In the genomic region with DNA sequence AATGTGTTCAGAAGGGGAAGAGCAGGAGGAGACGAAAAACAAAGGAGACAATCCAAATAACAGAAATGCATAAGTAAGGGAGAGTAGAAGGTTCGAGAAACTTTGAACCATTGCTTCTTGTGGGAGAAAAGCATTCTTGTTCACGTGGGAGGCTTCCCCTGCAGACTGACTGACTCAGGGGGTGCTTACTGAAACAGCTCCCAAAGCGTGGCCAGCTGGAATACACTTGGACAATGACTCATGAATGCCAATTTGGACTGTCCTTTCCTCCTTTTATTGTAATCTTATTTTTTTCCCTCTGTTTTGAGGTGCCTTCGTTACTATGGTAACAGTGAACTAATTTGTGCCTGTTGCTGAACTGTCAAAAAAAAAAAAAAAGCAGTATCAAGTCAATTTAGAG, we compare ENCODE assay signal across 13 cellular contexts.
A peak's percentile ranks its signal among the peaks of the same experiment; 100 is the strongest.
DNase-seq lines count a peak whose midpoint lies in the region; ATAC-seq and TF ChIP-seq lines count a peak whose summit lies in the region.
"Had no signal": no experiment of that assay in that cellular context is flagged by ENCODE, and none has a peak within 500 bp of the region (broad histone marks: within the 10 kb centered on the region; RNA-seq: fewer than 3 reads in every experiment).

No MANE protein-coding gene starts in this region.

- BruUV-seq in mammary epithelial cell (replicated peaks; lab: Mats Ljungman, UMichigan): no TSS peak

- intact Hi-C loops in mammary epithelial cell (cut with micrococcal nuclease) (loop anchor here (10.0 kb wide), 1 partner anchor 266 kb away; no protein-coding TSS in a partner anchor), left lung (cut with DNase I) (loop anchor here in 1 of 2 donors (10.0 kb wide), 1 partner anchor 396 kb away; no protein-coding TSS in a partner anchor)

- POLR2A ChIA-PET in GM10248 (lab: Yijun Ruan, JAX): no interaction called here

- ATAC-seq in left lung (peak; percentile 38), HG02642 (IDR thresholded peaks at IDR 0.05; ENCODE audit: poor library complexity, unreplicated experiment) (no peak)
- ATAC-seq: CD8-positive, alpha-beta T cell; GM23338 had no signal

- H3K4me1 Mint-ChIP-seq in activated naive CD8-positive, alpha-beta T cell treated with anti-CD3 and anti-CD28 coated beads for 36 hours: peaks cover 2% of the 10 kb centered on the region

- TF ChIP-seq CTCF in mammary epithelial cell (conservative IDR thresholded peaks at IDR 0.05 in 1 of 2, IDR thresholded peaks at IDR 0.05 in 1 of 2; ENCODE audit: extremely low read depth in 1 of 2, insufficient read depth in 1 of 2, low read depth in 1 of 2, low read length in 2 of 2): no peak
- TF ChIP-seq CTCF in left lung (IDR thresholded peaks at IDR 0.05): no peak
- no peak for TF ChIP-seq CTCF in GM10248 (IDR thresholded peaks at IDR 0.05; ENCODE audit: control extremely low read depth, extremely low read depth, low read depth, missing control alignments)

- in situ Hi-C loops in mammary epithelial cell (cut with MboI; ENCODE audit: low sequenced_read_pairs in 2 of 2): loop anchor here (25.0 kb wide), 3 partner anchors 394 to 1406 kb away; no protein-coding TSS in a partner anchor

- no peaks in the 10 kb centered on the region for H3K36me3 ChIP-seq in mammary epithelial cell (ENCODE audit: insufficient read depth, low read length)
- H3K36me3 ChIP-seq in left lung: no peaks in the 10 kb centered on the region

- no peak overlapping the region for H3K27ac ChIP-seq in mammary epithelial cell (ENCODE audit: insufficient read depth, low read depth, low read length)
- no peak overlapping the region for H3K27ac ChIP-seq in left lung

- H3K4me3 Mint-ChIP-seq in activated naive CD8-positive, alpha-beta T cell treated with anti-CD3 and anti-CD28 coated beads for 36 hours: no peak overlapping the region
- H3K4me3 Mint-ChIP-seq: CD8-positive, alpha-beta T cell; GM23338; memory B cell had no signal

- dilution Hi-C loops in mammary epithelial cell (cut with HindIII; ENCODE audit: low sequenced_read_pairs): no loop called here

- H4K20me1 ChIP-seq in mammary epithelial cell (ENCODE audit: insufficient read depth, low read length): no peaks in the 10 kb centered on the region

- 26% methylated on average over 4 of the region's 5 CpGs for WGBS in mammary epithelial cell (ENCODE audit: low coverage, missing lambda C conversion rate)

- H3K4me3 ChIP-seq in mammary epithelial cell (replicated peaks in 1 of 3; ENCODE audit: insufficient read depth in 1 of 3, low read depth in 2 of 3, low read length in 3 of 3) (no peak overlapping the region), left lung (no peak overlapping the region)
- H3K4me3 ChIP-seq: GM23338 had no signal

- no peaks in the 10 kb centered on the region for H3K9me3 ChIP-seq in mammary epithelial cell (replicated peaks; ENCODE audit: insufficient read depth, low read length)
- H3K9me3 ChIP-seq in left lung: no peaks in the 10 kb centered on the region

- H3K9ac ChIP-seq in mammary epithelial cell (ENCODE audit: insufficient read depth, low read length): no peak overlapping the region

- no peaks in the 10 kb centered on the region for H3K79me2 ChIP-seq in mammary epithelial cell (ENCODE audit: insufficient read depth, low read length)

- no peaks in the 10 kb centered on the region for H3K36me3 Mint-ChIP-seq in activated naive CD8-positive, alpha-beta T cell treated with anti-CD3 and anti-CD28 coated beads for 36 hours
- H3K36me3 Mint-ChIP-seq: CD8-positive, alpha-beta T cell; memory B cell had no signal

- peaks cover 3% of the 10 kb centered on the region for H3K4me1 ChIP-seq in mammary epithelial cell (ENCODE audit: insufficient read depth, low read length)
- peaks cover 0 to 9% of the 10 kb centered on the region in 2 donors for H3K4me1 ChIP-seq in left lung

- DNase-seq in AG08395 (ENCODE audit: low spot score): peak; percentile 81
- peak; percentile 90 for DNase-seq in M059J (ENCODE audit: low read depth)
- peak; percentile 46 for DNase-seq in mammary epithelial cell
- no peak for DNase-seq in left lung
- no peak for DNase-seq in GM10248 (ENCODE audit: extremely low spot score)
- no peak for DNase-seq in cerebellar nuclear complex (lab: John Stamatoyannopoulos, UW)
- no peak for DNase-seq in activated naive CD8-positive, alpha-beta T cell treated with anti-CD3 and anti-CD28 coated beads for 36 hours
- DNase-seq: activated T-cell treated with anti-CD3 and anti-CD28 coated beads, Interleukin-2, amount 50 U/mL, for 48 hours; CD8-positive, alpha-beta T cell; NCI-H774 had no signal

- no peaks in the 10 kb centered on the region for H3K9me3 Mint-ChIP-seq in activated naive CD8-positive, alpha-beta T cell treated with anti-CD3 and anti-CD28 coated beads for 36 hours
- H3K9me3 Mint-ChIP-seq: CD8-positive, alpha-beta T cell; GM23338; memory B cell had no signal

- H3K4me2 ChIP-seq in mammary epithelial cell (ENCODE audit: insufficient read depth, low read depth, low read length): no peak overlapping the region
- H3K4me2 ChIP-seq: GM23338 had no signal

- no peak overlapping the region for H2AFZ ChIP-seq in mammary epithelial cell (ENCODE audit: low read depth, low read length)
- H2AFZ ChIP-seq: GM23338 had no signal

- CTCF ChIA-PET in mammary epithelial cell (lab: Charles Lee; ENCODE audit: low non-redundant PET) (no interaction called here), GM10248 (lab: Yijun Ruan, JAX) (no interaction called here)

- H3K27me3 ChIP-seq in mammary epithelial cell (ENCODE audit: insufficient read depth, low read length): peaks cover 3% of the 10 kb centered on the region
- peaks cover 11 to 19% of the 10 kb centered on the region in 2 donors for H3K27me3 ChIP-seq in left lung

- no peak overlapping the region for H3K27ac Mint-ChIP-seq in activated naive CD8-positive, alpha-beta T cell treated with anti-CD3 and anti-CD28 coated beads for 36 hours
- H3K27ac Mint-ChIP-seq: CD8-positive, alpha-beta T cell; GM23338; memory B cell had no signal

- H3K27me3 Mint-ChIP-seq in activated naive CD8-positive, alpha-beta T cell treated with anti-CD3 and anti-CD28 coated beads for 36 hours: peaks cover 18% of the 10 kb centered on the region

Comparison
In these comparisons a context has a peak if more than half of its experiments do, and no peak if none do; other contexts are left out.
1. DNase-seq: peak in AG08395 (single experiment), M059J (single experiment) and mammary epithelial cell (single experiment); none in left lung (0 of 2), GM10248 (single experiment), cerebellar nuclear complex (0 of 2) and activated naive CD8-positive, alpha-beta T cell treated with anti-CD3 and anti-CD28 coated beads for 36 hours (single experiment).